In the genomic region with DNA sequence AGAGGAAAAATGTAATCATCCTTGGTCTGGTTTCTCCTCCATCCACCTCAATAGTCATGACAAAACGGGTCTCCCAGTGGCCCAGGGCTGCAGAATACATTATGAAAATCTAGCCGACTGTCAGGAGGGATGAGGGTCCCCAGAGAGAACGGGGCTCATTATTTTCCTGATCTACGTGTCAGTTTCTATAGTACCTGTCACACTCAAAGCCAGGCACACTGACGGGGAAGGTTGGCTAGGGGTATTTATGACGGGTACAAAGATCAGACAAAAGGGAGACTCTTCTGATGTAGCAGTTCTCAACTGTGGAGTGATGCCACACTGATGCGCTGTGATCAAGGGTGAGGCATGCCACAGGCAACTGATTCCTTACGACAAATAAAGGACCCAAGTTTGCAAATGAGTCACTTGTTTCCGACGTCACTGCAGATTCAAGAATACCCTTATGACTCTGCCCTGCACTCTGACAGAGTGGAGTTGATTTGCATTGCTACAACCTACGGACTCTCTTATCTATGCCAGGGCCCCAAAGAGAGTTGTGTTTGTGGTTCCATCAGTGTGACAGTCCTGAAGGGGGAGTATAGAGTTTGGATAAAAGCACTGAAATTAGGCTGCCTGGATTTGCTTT, we compare ENCODE assay signal across 10 cellular contexts.
DNase-seq lines count a peak whose midpoint lies in the region; ATAC-seq, FAIRE-seq and TF ChIP-seq lines count a peak whose summit lies in the region.
"Had no signal": no experiment of that assay in that cellular context is flagged by ENCODE, and none has a peak within 500 bp of the region (broad histone marks: within the 10 kb centered on the region; RNA-seq: fewer than 3 reads in every experiment).

No MANE protein-coding gene starts in this region.

- no peak for TF ChIP-seq RAD21 in HepG2 (CRISPR knock-in tag; IDR thresholded peaks at IDR 0.05)

- intact Hi-C loops in HepG2 (cut with micrococcal nuclease; ENCODE audit: unreplicated experiment) = no loop called here
- intact Hi-C loops in right lobe of liver (cut with DNase I) = no loop called here
- intact Hi-C loops in psoas muscle (cut with DNase I) = no loop called here

- POLR2A ChIA-PET in HepG2 (lab: Yijun Ruan, JAX) = no interaction called here
- POLR2A ChIA-PET in activated CD4-positive, alpha-beta memory T cell treated with anti-CD3 and anti-CD28 coated beads, Interleukin-2, amount 10 ng/mL, durations not matched to agents 7 days and 5 days (lab: Charles Lee) = no interaction called here

- H3K36me3 Mint-ChIP-seq in activated CD4-positive, alpha-beta memory T cell treated with anti-CD3 and anti-CD28 coated beads, Interleukin-2, amount 10 ng/mL, durations not matched to agents 7 days and 5 days (ENCODE audit: low read depth) = no peaks in the 10 kb centered on the region
- H3K36me3 Mint-ChIP-seq in nephron progenitor cell (ENCODE audit: low read depth) = no peaks in the 10 kb centered on the region

- H3K4me1 Mint-ChIP-seq in activated CD4-positive, alpha-beta memory T cell treated with anti-CD3 and anti-CD28 coated beads, Interleukin-2, amount 10 ng/mL, durations not matched to agents 7 days and 5 days = peaks cover 7% of the 10 kb centered on the region
- H3K4me1 Mint-ChIP-seq in nephron progenitor cell = peaks cover 76% of the 10 kb centered on the region

- 12% methylated on average over 11 of the region's 11 CpGs for WGBS in HepG2 (ENCODE audit: low lambda C conversion rate)
- WGBS in right lobe of liver (ENCODE audit: insufficient coverage, low coverage, low lambda C conversion rate, missing lambda C conversion rate) = 52% methylated on average over 2 of the region's 11 CpGs
- WGBS in psoas muscle, 3 donors = 82 to 85% (median 83%) methylated on average over 11 of the region's 11 CpGs

- H3K4me1 ChIP-seq in HepG2 (ENCODE audit: insufficient read depth, low read length) (peaks cover 47% of the 10 kb centered on the region), right lobe of liver (peaks cover 0 to 13% (median 0%) of the 10 kb centered on the region in 4 donors), psoas muscle (no peaks in the 10 kb centered on the region)

- H2AFZ ChIP-seq in HepG2 (ENCODE audit: low read length) = no peak overlapping the region

- H3K27ac Mint-ChIP-seq in activated CD4-positive, alpha-beta memory T cell treated with anti-CD3 and anti-CD28 coated beads, Interleukin-2, amount 10 ng/mL, durations not matched to agents 7 days and 5 days = no peak overlapping the region
- H3K27ac Mint-ChIP-seq in nephron progenitor cell = no peak overlapping the region

- no peak overlapping the region for H3K27ac ChIP-seq in HepG2 (ENCODE audit: extremely low read length, insufficient read depth, low read length)
- H3K27ac ChIP-seq in right lobe of liver = no peak overlapping the region
- no peak overlapping the region for H3K27ac ChIP-seq in psoas muscle
- H3K27ac ChIP-seq: BLaER1 treated with 17β-estradiol and CSF1 and Interleukin-3, amounts not matched to agents 10 nM and 100 nM had no signal

- H3K4me3 Mint-ChIP-seq in activated CD4-positive, alpha-beta memory T cell treated with anti-CD3 and anti-CD28 coated beads, Interleukin-2, amount 10 ng/mL, durations not matched to agents 7 days and 5 days = no peak overlapping the region
- no peak overlapping the region for H3K4me3 Mint-ChIP-seq in nephron progenitor cell
- H3K4me3 Mint-ChIP-seq: effector memory CD8-positive, alpha-beta T cell had no signal

- H3K4me3 ChIP-seq in HepG2 (replicated peaks in 1 of 3; ENCODE audit: insufficient read depth in 1 of 3, low read depth in 2 of 3, low read length in 3 of 3) (no peak overlapping the region), right lobe of liver (no peak overlapping the region), psoas muscle (no peak overlapping the region)
- H3K4me3 ChIP-seq: BLaER1 treated with 17β-estradiol and CSF1 and Interleukin-3, amounts not matched to agents 10 nM and 100 nM had no signal

- no TSS peak for BruUV-seq in HepG2 (replicated peaks; lab: Mats Ljungman, UMichigan)

- H3K9ac ChIP-seq in HepG2 (ENCODE audit: insufficient read depth, low read depth, low read length) = no peak overlapping the region
- H3K9ac ChIP-seq: BLaER1 treated with 17β-estradiol and CSF1 and Interleukin-3, amounts not matched to agents 10 nM and 100 nM had no signal

- H3K9me3 ChIP-seq in HepG2 (ENCODE audit: low read length) (no peaks in the 10 kb centered on the region), right lobe of liver (no peaks in the 10 kb centered on the region), psoas muscle (no peaks in the 10 kb centered on the region)
- H3K9me3 ChIP-seq: BLaER1 treated with 17β-estradiol and CSF1 and Interleukin-3, amounts not matched to agents 10 nM and 100 nM had no signal

- peaks cover 19% of the 10 kb centered on the region for H3K27me3 Mint-ChIP-seq in activated CD4-positive, alpha-beta memory T cell treated with anti-CD3 and anti-CD28 coated beads, Interleukin-2, amount 10 ng/mL, durations not matched to agents 7 days and 5 days
- H3K27me3 Mint-ChIP-seq in nephron progenitor cell (ENCODE audit: low read depth, poor library complexity) = peaks cover 3% of the 10 kb centered on the region

- peaks cover 0 to 5% of the 10 kb centered on the region in 2 experiments; a peak in 2 of 5 replicates for H3K27me3 ChIP-seq in HepG2 (ENCODE audit: control insufficient read depth in 1 of 2, insufficient read depth in 2 of 2, low read length in 2 of 2)
- no peaks in the 10 kb centered on the region for H3K27me3 ChIP-seq in right lobe of liver
- peaks cover 0 to 4% (median 0%) of the 10 kb centered on the region in 3 donors for H3K27me3 ChIP-seq in psoas muscle (ENCODE audit: insufficient read depth in 3 of 3, low read length in 2 of 3)
- H3K27me3 ChIP-seq: BLaER1 treated with 17β-estradiol and CSF1 and Interleukin-3, amounts not matched to agents 10 nM and 100 nM had no signal

- no peaks in the 10 kb centered on the region for H3K9me3 Mint-ChIP-seq in activated CD4-positive, alpha-beta memory T cell treated with anti-CD3 and anti-CD28 coated beads, Interleukin-2, amount 10 ng/mL, durations not matched to agents 7 days and 5 days
- H3K9me3 Mint-ChIP-seq in nephron progenitor cell = no peaks in the 10 kb centered on the region
- H3K9me3 Mint-ChIP-seq: effector memory CD8-positive, alpha-beta T cell had no signal

- peak; percentile 5 for DNase-seq in HepG2 (ENCODE audit: low spot score)
- no peak for DNase-seq in right lobe of liver
- DNase-seq in activated CD4-positive, alpha-beta memory T cell treated with anti-CD3 and anti-CD28 coated beads, Interleukin-2, amount 10 ng/mL, durations not matched to agents 7 days and 5 days = peak; percentile 38
- peak; percentile 32 for DNase-seq in stimulated activated naive CD8-positive, alpha-beta T cell treated with anti-CD3 and anti-CD28 coated beads, Interleukin-15, Interleukin-2, amounts not matched to agents 100 U/mL and 50 U/mL, for 24 hours
- no peak for DNase-seq in psoas muscle
- DNase-seq in nephron progenitor cell = no peak
- DNase-seq in SIG-M5 treated with dmso at 0.1 percent for 504 hours (lab: John Stamatoyannopoulos, UW; ENCODE audit: unreplicated experiment) = no peak

- H3K79me2 ChIP-seq in HepG2 (ENCODE audit: insufficient read depth, low read length) = no peaks in the 10 kb centered on the region

- ATAC-seq in HepG2 (peak; percentile 64), right lobe of liver (no peak), HG02852 (IDR thresholded peaks at IDR 0.05; ENCODE audit: unreplicated experiment) (peak; percentile 94), psoas muscle (no peak)
- peak; percentile 92 for ATAC-seq in stimulated activated naive CD8-positive, alpha-beta T cell treated with anti-CD3 and anti-CD28 coated beads, Interleukin-15, Interleukin-2, amounts not matched to agents 100 U/mL and 50 U/mL, for 24 hours
- ATAC-seq: effector memory CD8-positive, alpha-beta T cell had no signal

- peak overlapping the region; percentile 32; the same call in 1 of the 2 replicates for H3K4me2 ChIP-seq in HepG2 (ENCODE audit: low read depth, low read length)

- no peak for TF ChIP-seq EP300 in HepG2 (IDR thresholded peaks at IDR 0.05; ENCODE audit: low read depth in 2 of 2, low read length in 2 of 2)
- no peak for TF ChIP-seq EP300 in HepG2 (CRISPR knock-in tag; IDR thresholded peaks at IDR 0.05; ENCODE audit: borderline replicate concordance)

- in situ Hi-C loops in HepG2 (cut with HindIII; ENCODE audit: extremely low pct_ligation_motif_present, low pct_unique_long_range_greater_than_20kb) = no loop called here

- TF ChIP-seq CTCF in HepG2 (CRISPR knock-in tag; IDR thresholded peaks at IDR 0.05) (no peak), right lobe of liver (IDR thresholded peaks at IDR 0.05) (no peak), psoas muscle (IDR thresholded peaks at IDR 0.05) (no peak), nephron progenitor cell (IDR thresholded peaks at IDR 0.05) (no peak)

- CTCF ChIA-PET in HepG2 (lab: Yijun Ruan, JAX; ENCODE audit: low intra/inter-chr PET ratio, low total read pairs) = no interaction called here
- CTCF ChIA-PET in activated CD4-positive, alpha-beta memory T cell treated with anti-CD3 and anti-CD28 coated beads, Interleukin-2, amount 10 ng/mL, durations not matched to agents 7 days and 5 days (lab: Charles Lee) = no interaction called here

- H3K36me3 ChIP-seq in HepG2 (replicated peaks in 1 of 2; ENCODE audit: control insufficient read depth in 1 of 2, insufficient read depth in 2 of 2, low read length in 2 of 2) (no peaks in the 10 kb centered on the region), right lobe of liver (no peaks in the 10 kb centered on the region), psoas muscle (ENCODE audit: insufficient read depth in 1 of 2, low read depth in 1 of 2) (no peaks in the 10 kb centered on the region)
- H3K36me3 ChIP-seq: BLaER1 treated with 17β-estradiol and CSF1 and Interleukin-3, amounts not matched to agents 10 nM and 100 nM had no signal

- no peak for FAIRE-seq in HepG2 (lab: Jason Lieb, UNC)

- no peaks in the 10 kb centered on the region for H4K20me1 ChIP-seq in HepG2 (ENCODE audit: insufficient read depth, low read length)
- H4K20me1 ChIP-seq: BLaER1 treated with 17β-estradiol and CSF1 and Interleukin-3, amounts not matched to agents 10 nM and 100 nM had no signal

- TF ChIP-seq POLR2A in HepG2 (IDR thresholded peaks at IDR 0.05; ENCODE audit: insufficient read depth in 1 of 2, low read depth in 2 of 2, low read length in 2 of 2) (no peak), right lobe of liver (IDR thresholded peaks at IDR 0.05) (no peak)

TF ChIP-seq in HepG2, 621 proteins besides CTCF, POLR2A, EP300 and RAD21:
- TF ChIP-seq, protein P1, sequence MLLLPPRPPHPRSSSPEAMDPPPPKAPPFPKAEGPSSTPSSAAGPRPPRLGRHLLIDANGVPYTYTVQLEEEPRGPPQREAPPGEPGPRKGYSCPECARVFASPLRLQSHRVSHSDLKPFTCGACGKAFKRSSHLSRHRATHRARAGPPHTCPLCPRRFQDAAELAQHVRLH (CRISPR knock-in tag; IDR thresholded peaks at IDR 0.05; ENCODE audit: borderline replicate concordance, low read depth) = no peak
- TF ChIP-seq CREB1 (IDR thresholded peaks at IDR 0.05) = peak; percentile 60
- TF ChIP-seq CREB1 (CRISPR knock-in tag; IDR thresholded peaks at IDR 0.05) = no peak

Comparison
In these comparisons a context has a peak if more than half of its experiments do, and no peak if none do; other contexts are left out.
1. ATAC-seq: peak in HepG2 (single experiment), HG02852 (single experiment) and stimulated activated naive CD8-positive, alpha-beta T cell treated with anti-CD3 and anti-CD28 coated beads, Interleukin-15, Interleukin-2, amounts not matched to agents 100 U/mL and 50 U/mL, for 24 hours (single experiment); none in right lobe of liver (0 of 4) and psoas muscle (0 of 4).
2. DNase-seq: peak in HepG2 (single experiment), activated CD4-positive, alpha-beta memory T cell treated with anti-CD3 and anti-CD28 coated beads, Interleukin-2, amount 10 ng/mL, durations not matched to agents 7 days and 5 days (single experiment) and stimulated activated naive CD8-positive, alpha-beta T cell treated with anti-CD3 and anti-CD28 coated beads, Interleukin-15, Interleukin-2, amounts not matched to agents 100 U/mL and 50 U/mL, for 24 hours (single experiment); none in right lobe of liver (0 of 3), psoas muscle (0 of 2), nephron progenitor cell (single experiment) and SIG-M5 treated with dmso at 0.1 percent for 504 hours (single experiment).